15 cellular contexts compared by ENCODE assay signal in genomic region chr4:17059192-17059634, GRCh38.
DNase-seq lines count a peak whose midpoint lies in the region; ATAC-seq, FAIRE-seq and TF ChIP-seq lines count a peak whose summit lies in the region.
"Had no signal": no experiment of that assay in that cellular context is flagged by ENCODE, and none has a peak within 500 bp of the region (broad histone marks: within the 10 kb centered on the region; RNA-seq: fewer than 3 reads in every experiment).

No MANE protein-coding gene starts in this region.

- no peaks in the 10 kb centered on the region for H3K79me2 ChIP-seq in GM23338 (replicated peaks; ENCODE audit: insufficient read depth)

- FAIRE-seq in HTR-8/SVneo (lab: Jason Lieb, UNC): no peak

- no peaks in the 10 kb centered on the region for H3K27me3 ChIP-seq in GM23338 (ENCODE audit: insufficient read depth)
- no peaks in the 10 kb centered on the region for H3K27me3 ChIP-seq in testis
- H3K27me3 ChIP-seq: SJSA1 had no signal

- H3K4me3 Mint-ChIP-seq in GM23338: no peak overlapping the region
- H3K4me3 Mint-ChIP-seq: activated B cell treated with CpG ODN at 0.5 μM for 24 hours; CD8-positive, alpha-beta memory T cell had no signal

- TF ChIP-seq POLR2A in testis (IDR thresholded peaks at IDR 0.05): no peak

- H3K27me3 Mint-ChIP-seq in GM23338 (ENCODE audit: insufficient read depth, low read depth, poor library complexity): no peaks in the 10 kb centered on the region
- H3K27me3 Mint-ChIP-seq: activated B cell treated with CpG ODN at 0.5 μM for 24 hours had no signal

- no peak for DNase-seq in GM23338 (ENCODE audit: low spot score)
- DNase-seq in coronary artery (ENCODE audit: low spot score): no peak
- peak; percentile 32 for DNase-seq in left kidney (ENCODE audit: low read depth, low spot score)
- peak; percentile 56 for DNase-seq in testis
- no peak for DNase-seq in DMS53 (lab: John Stamatoyannopoulos, UW)
- DNase-seq in head of caudate nucleus: no peak
- DNase-seq in HTR-8/SVneo (ENCODE audit: insufficient read length, low spot score): no peak
- DNase-seq: activated B cell treated with CpG ODN at 0.5 μM for 24 hours; CD8-positive, alpha-beta memory T cell; Kasumi-1; NK-92 treated with Interleukin-12 subunit alpha and Interleukin-12 subunit beta, amount 100 ng/mL, for 24 hours; stimulated activated CD4-positive, alpha-beta T cell treated with anti-CD3 and anti-CD28 coated beads, Interleukin-4, amount 100 ng/mL, for 1 hour; stimulated activated naive CD4-positive, alpha-beta T cell had no signal

- H3K27ac ChIP-seq in GM23338 (ENCODE audit: low read depth) (no peak overlapping the region), coronary artery (peak overlapping the region; percentile 16 to 63), testis (peak overlapping the region; percentile 3 to 57)
- H3K27ac ChIP-seq: SJSA1 had no signal

- WGBS in testis, 2 donors: 58 to 61% methylated on average over 4 to 5 of the region's 5 CpGs

- no peaks in the 10 kb centered on the region for H3K9me3 ChIP-seq in testis
- H3K9me3 ChIP-seq: SJSA1 had no signal

- no peaks in the 10 kb centered on the region for H4K20me1 ChIP-seq in GM23338 (replicated peaks; ENCODE audit: insufficient read depth)

- H3K4me1 ChIP-seq in GM23338 (ENCODE audit: insufficient read depth) (no peaks in the 10 kb centered on the region), testis (peaks cover 9% of the 10 kb centered on the region)

- intact Hi-C loops in testis (cut with DNase I; ENCODE audit: low total_unique reads): no loop called here
- intact Hi-C loops in head of caudate nucleus (cut with DNase I): no loop called here

- H3K36me3 Mint-ChIP-seq in GM23338 (ENCODE audit: low read depth): no peaks in the 10 kb centered on the region
- H3K36me3 Mint-ChIP-seq: CD8-positive, alpha-beta memory T cell had no signal

- no peaks in the 10 kb centered on the region for H3K9me3 Mint-ChIP-seq in GM23338
- H3K9me3 Mint-ChIP-seq: activated B cell treated with CpG ODN at 0.5 μM for 24 hours had no signal

- ATAC-seq in GM23338 (peak; percentile 53), HG02840 (IDR thresholded peaks at IDR 0.05; ENCODE audit: low FRiP score, unreplicated experiment) (no peak)

- no peaks in the 10 kb centered on the region for H3F3A ChIP-seq in GM23338 (replicated peaks; ENCODE audit: low read depth)

- H3K27ac Mint-ChIP-seq in GM23338: no peak overlapping the region
- H3K27ac Mint-ChIP-seq: activated B cell treated with CpG ODN at 0.5 μM for 24 hours; CD8-positive, alpha-beta memory T cell had no signal

- H2AFZ ChIP-seq in GM23338: peak overlapping the region; percentile 87

- TF ChIP-seq CTCF in GM23338 (conservative IDR thresholded peaks at IDR 0.05; ENCODE audit: low read depth in 2 of 2) (no peak), coronary artery (IDR thresholded peaks at IDR 0.05) (no peak), testis (IDR thresholded peaks at IDR 0.05) (no peak)

- H3K4me2 ChIP-seq in GM23338: no peak overlapping the region

- H3K4me3 ChIP-seq in GM23338 (no peak overlapping the region), coronary artery (peak overlapping the region; percentile 53), testis (no peak overlapping the region)
- H3K4me3 ChIP-seq: SJSA1 had no signal

- H3K9me2 ChIP-seq in GM23338 (ENCODE audit: insufficient read depth): 0 out of 2 replicates have a peak, but pooled peaks cover 16% of the 10 kb centered on the region

- H3K4me1 Mint-ChIP-seq in GM23338: peaks cover 3% of the 10 kb centered on the region; the same call in 2 of the 3 replicates
- H3K4me1 Mint-ChIP-seq: activated B cell treated with CpG ODN at 0.5 μM for 24 hours; CD8-positive, alpha-beta memory T cell had no signal

- H3K36me3 ChIP-seq in GM23338 (ENCODE audit: insufficient read depth) (no peaks in the 10 kb centered on the region), testis (ENCODE audit: low read depth, missing control alignments) (no peaks in the 10 kb centered on the region)
- H3K36me3 ChIP-seq: SJSA1 had no signal

TF ChIP-seq in GM23338, 12 proteins besides CTCF, POLR2A, EP300 and RAD21 (continues in another document):
- no peak for TF ChIP-seq ETS1 (IDR thresholded peaks at IDR 0.05)
- no peak for TF ChIP-seq ZNF114 (CRISPR knock-in tag; IDR thresholded peaks at IDR 0.05)
- no peak for TF ChIP-seq STAT1 (IDR thresholded peaks at IDR 0.05; ENCODE audit: unreplicated experiment)
- TF ChIP-seq NANOG (IDR thresholded peaks at IDR 0.05; ENCODE audit: borderline replicate concordance): no peak
- TF ChIP-seq POLR2AphosphoS5 (IDR thresholded peaks at IDR 0.05; ENCODE audit: low read depth): no peak
- TF ChIP-seq ZNF331 (CRISPR knock-in tag; IDR thresholded peaks at IDR 0.05; ENCODE audit: low read depth): no peak
- TF ChIP-seq EZH2phosphoT487 (IDR thresholded peaks at IDR 0.05; ENCODE audit: unreplicated experiment): no peak
- TF ChIP-seq ZNF462 (CRISPR knock-in tag; IDR thresholded peaks at IDR 0.05): no peak
- no peak for TF ChIP-seq EZH2 (IDR thresholded peaks at IDR 0.05; ENCODE audit: low read depth, unreplicated experiment)
- no peak for TF ChIP-seq CREB1 (CRISPR knock-in tag; IDR thresholded peaks at IDR 0.05; ENCODE audit: low read depth)
- no peak for TF ChIP-seq JUNB (IDR thresholded peaks at IDR 0.05; ENCODE audit: unreplicated experiment)

Comparison
In these comparisons a context has a peak if more than half of its experiments do, and no peak if none do; other contexts are left out.
1. DNase-seq: peak in left kidney (single experiment) and testis (single experiment); none in GM23338 (single experiment), coronary artery (single experiment), DMS53 (single experiment), head of caudate nucleus (0 of 42) and HTR-8/SVneo (single experiment).